In the genomic region with DNA sequence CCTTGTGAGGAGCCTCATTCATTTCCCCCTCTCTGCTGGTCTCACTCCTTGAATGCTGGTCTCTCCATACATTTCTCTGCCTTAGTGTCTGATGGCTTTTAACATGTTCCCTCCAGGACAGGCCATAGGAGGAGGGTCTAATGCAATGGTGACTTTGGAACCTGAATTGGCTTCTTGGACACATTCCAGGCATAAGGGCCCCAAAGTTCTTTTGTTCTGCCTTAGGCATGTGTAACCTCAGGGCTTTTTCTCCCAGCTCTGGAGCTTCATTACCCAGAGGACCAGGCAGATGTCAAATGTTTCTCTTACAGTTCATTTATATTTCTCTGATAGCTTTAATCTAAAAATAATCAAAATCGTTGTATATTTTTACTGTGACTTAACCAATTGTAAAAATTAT, we compare ENCODE assay signal across 14 cellular contexts.
DNase-seq lines count a peak whose midpoint lies in the region; ATAC-seq lines count a peak whose summit lies in the region.
"Had no signal": no experiment of that assay in that cellular context is flagged by ENCODE, and none has a peak within 500 bp of the region (broad histone marks: within the 10 kb centered on the region; RNA-seq: fewer than 3 reads in every experiment).

No MANE protein-coding gene starts in this region.

- DNase-seq in NCI-H146 (lab: John Stamatoyannopoulos, UW), result peak; percentile 53
- no peak for DNase-seq in NCI-H146 treated with DMSO at 0.1 percent for 48 hours (lab: John Stamatoyannopoulos, UW; ENCODE audit: unreplicated experiment)
- no peak for DNase-seq in activated naive CD8-positive, alpha-beta T cell treated with anti-CD3 and anti-CD28 coated beads, Interleukin-2, amount 10 ng/mL, durations not matched to agents 7 days and 5 days
- DNase-seq in activated naive CD8-positive, alpha-beta T cell treated with anti-CD3 and anti-CD28 coated beads, Interleukin-2, amount 50 U/mL, for 24 hours, result no peak
- DNase-seq in NCI-H345 treated with DMSO at 0.1 percent for 48 hours (lab: John Stamatoyannopoulos, UW; ENCODE audit: unreplicated experiment), result peak; percentile 41
- DNase-seq in SIG-M5 (lab: John Stamatoyannopoulos, UW), result no peak
- no peak for DNase-seq in stimulated activated effector memory CD8-positive, alpha-beta T cell treated with anti-CD3 and anti-CD28 coated beads, Interleukin-12 subunit alpha, Interleukin-12 subunit beta, amount 100 ng/mL, for 72 hours (ENCODE audit: low spot score in 2 of 2)
- DNase-seq: HCEC 1CT, Karpas-422, MM.1S, NCI-H1694, NCI-H524 treated with DMSO at 0.1 percent for 48 hours had no signal

- H3K4me3 Mint-ChIP-seq in activated naive CD8-positive, alpha-beta T cell treated with anti-CD3 and anti-CD28 coated beads, Interleukin-2, amount 10 ng/mL, durations not matched to agents 7 days and 5 days, result no peak overlapping the region
- no peak overlapping the region for H3K4me3 Mint-ChIP-seq in activated naive CD8-positive, alpha-beta T cell treated with anti-CD3 and anti-CD28 coated beads, Interleukin-2, amount 50 U/mL, for 24 hours
- H3K4me3 Mint-ChIP-seq in stimulated activated effector memory CD8-positive, alpha-beta T cell treated with anti-CD3 and anti-CD28 coated beads, Interleukin-12 subunit alpha, Interleukin-12 subunit beta, amount 100 ng/mL, for 72 hours, result no peak overlapping the region

- peaks cover 30% of the 10 kb centered on the region for H3K4me1 Mint-ChIP-seq in activated naive CD8-positive, alpha-beta T cell treated with anti-CD3 and anti-CD28 coated beads, Interleukin-2, amount 10 ng/mL, durations not matched to agents 7 days and 5 days
- peaks cover 34% of the 10 kb centered on the region for H3K4me1 Mint-ChIP-seq in activated naive CD8-positive, alpha-beta T cell treated with anti-CD3 and anti-CD28 coated beads, Interleukin-2, amount 50 U/mL, for 24 hours
- H3K4me1 Mint-ChIP-seq in stimulated activated effector memory CD8-positive, alpha-beta T cell treated with anti-CD3 and anti-CD28 coated beads, Interleukin-12 subunit alpha, Interleukin-12 subunit beta, amount 100 ng/mL, for 72 hours, result peaks cover 18% of the 10 kb centered on the region

- ATAC-seq in activated naive CD8-positive, alpha-beta T cell treated with anti-CD3 and anti-CD28 coated beads, Interleukin-2, amount 10 ng/mL, durations not matched to agents 7 days and 5 days (ENCODE audit: low read depth), result no peak
- ATAC-seq in activated naive CD8-positive, alpha-beta T cell treated with anti-CD3 and anti-CD28 coated beads, Interleukin-2, amount 50 U/mL, for 24 hours, result no peak
- no peak for ATAC-seq in stimulated activated effector memory CD8-positive, alpha-beta T cell treated with anti-CD3 and anti-CD28 coated beads, Interleukin-12 subunit alpha, Interleukin-12 subunit beta, amount 100 ng/mL, for 72 hours
- ATAC-seq in GM21717 (IDR thresholded peaks at IDR 0.05; ENCODE audit: unreplicated experiment), result no peak
- ATAC-seq: GM12878 had no signal

- H3K36me3 Mint-ChIP-seq in activated naive CD8-positive, alpha-beta T cell treated with anti-CD3 and anti-CD28 coated beads, Interleukin-2, amount 10 ng/mL, durations not matched to agents 7 days and 5 days, result peaks cover 7% of the 10 kb centered on the region
- H3K36me3 Mint-ChIP-seq in activated naive CD8-positive, alpha-beta T cell treated with anti-CD3 and anti-CD28 coated beads, Interleukin-2, amount 50 U/mL, for 24 hours (ENCODE audit: low read depth), result no peaks in the 10 kb centered on the region
- H3K36me3 Mint-ChIP-seq in stimulated activated effector memory CD8-positive, alpha-beta T cell treated with anti-CD3 and anti-CD28 coated beads, Interleukin-12 subunit alpha, Interleukin-12 subunit beta, amount 100 ng/mL, for 72 hours, result no peaks in the 10 kb centered on the region

- H3K9me3 Mint-ChIP-seq in activated naive CD8-positive, alpha-beta T cell treated with anti-CD3 and anti-CD28 coated beads, Interleukin-2, amount 10 ng/mL, durations not matched to agents 7 days and 5 days, result peaks cover 3% of the 10 kb centered on the region
- no peaks in the 10 kb centered on the region for H3K9me3 Mint-ChIP-seq in activated naive CD8-positive, alpha-beta T cell treated with anti-CD3 and anti-CD28 coated beads, Interleukin-2, amount 50 U/mL, for 24 hours
- no peaks in the 10 kb centered on the region for H3K9me3 Mint-ChIP-seq in stimulated activated effector memory CD8-positive, alpha-beta T cell treated with anti-CD3 and anti-CD28 coated beads, Interleukin-12 subunit alpha, Interleukin-12 subunit beta, amount 100 ng/mL, for 72 hours

- peak overlapping the region; percentile 18 for H3K27ac Mint-ChIP-seq in activated naive CD8-positive, alpha-beta T cell treated with anti-CD3 and anti-CD28 coated beads, Interleukin-2, amount 10 ng/mL, durations not matched to agents 7 days and 5 days
- no peak overlapping the region for H3K27ac Mint-ChIP-seq in activated naive CD8-positive, alpha-beta T cell treated with anti-CD3 and anti-CD28 coated beads, Interleukin-2, amount 50 U/mL, for 24 hours
- H3K27ac Mint-ChIP-seq in stimulated activated effector memory CD8-positive, alpha-beta T cell treated with anti-CD3 and anti-CD28 coated beads, Interleukin-12 subunit alpha, Interleukin-12 subunit beta, amount 100 ng/mL, for 72 hours, result no peak overlapping the region

- H3K27me3 Mint-ChIP-seq in activated naive CD8-positive, alpha-beta T cell treated with anti-CD3 and anti-CD28 coated beads, Interleukin-2, amount 10 ng/mL, durations not matched to agents 7 days and 5 days, result no peaks in the 10 kb centered on the region
- no peaks in the 10 kb centered on the region for H3K27me3 Mint-ChIP-seq in activated naive CD8-positive, alpha-beta T cell treated with anti-CD3 and anti-CD28 coated beads, Interleukin-2, amount 50 U/mL, for 24 hours

- POLR2A ChIA-PET in activated naive CD8-positive, alpha-beta T cell treated with anti-CD3 and anti-CD28 coated beads, Interleukin-2, amount 10 ng/mL, durations not matched to agents 7 days and 5 days (lab: Charles Lee), result no interaction called here

Comparison
In these comparisons a context has a peak if more than half of its experiments do, and no peak if none do; other contexts are left out.
1. DNase-seq: peak in NCI-H146 (single experiment) and NCI-H345 treated with DMSO at 0.1 percent for 48 hours (single experiment); none in NCI-H146 treated with DMSO at 0.1 percent for 48 hours (single experiment), activated naive CD8-positive, alpha-beta T cell treated with anti-CD3 and anti-CD28 coated beads, Interleukin-2, amount 10 ng/mL, durations not matched to agents 7 days and 5 days (single experiment), activated naive CD8-positive, alpha-beta T cell treated with anti-CD3 and anti-CD28 coated beads, Interleukin-2, amount 50 U/mL, for 24 hours (single experiment), SIG-M5 (single experiment) and stimulated activated effector memory CD8-positive, alpha-beta T cell treated with anti-CD3 and anti-CD28 coated beads, Interleukin-12 subunit alpha, Interleukin-12 subunit beta, amount 100 ng/mL, for 72 hours (0 of 2).